In genomic region chr2:46960618-46961017, GRCh38 we compare ENCODE assay signal across 1 cellular context.
TF ChIP-seq lines count a peak whose summit lies in the region.

No MANE protein-coding gene starts in this region.

TF ChIP-seq in GM12878, 131 proteins besides CTCF, POLR2A, EP300 and RAD21:
- TF ChIP-seq SMC3 (IDR thresholded peaks at IDR 0.05; ENCODE audit: borderline replicate concordance, low read length) (peak; percentile 11; the same call in 1 of the 2 replicates), YY1 (IDR thresholded peaks at IDR 0.05; ENCODE audit: low read depth, low read length) (no peak)
